Comparison of ENCODE assay signal across 8 cellular contexts in genomic region chr5:54229041-54229780, GRCh38.
A peak's percentile ranks its signal among the peaks of the same experiment; 100 is the strongest.
DNase-seq lines count a peak whose midpoint lies in the region; ATAC-seq lines count a peak whose summit lies in the region.

No MANE protein-coding gene starts in this region.

- peak; percentile 69 for DNase-seq in AG20443 (ENCODE audit: low spot score)
- peak; percentile 60 for DNase-seq in NCI-H2171 treated with DMSO at 0.1 percent for 48 hours (lab: John Stamatoyannopoulos, UW)
- DNase-seq in activated CD4-positive, alpha-beta T cell treated with anti-CD3 and anti-CD28 coated beads, Interleukin-2, amount 50 U/mL, for 24 hours (ENCODE audit: low read depth in 1 of 2, low spot score in 1 of 2): peak; percentile 41 to 47
- peak; percentile 55 for DNase-seq in effector CD8-positive, alpha-beta T cell (lab: John Stamatoyannopoulos, UW)
- DNase-seq in mesenchymal stem cell: peak; percentile 60
- DNase-seq in stimulated activated CD8-positive, alpha-beta memory T cell treated with anti-CD3 and anti-CD28 coated beads, Interleukin-2, amount 100 ng/mL, for 1 hour (ENCODE audit: low read depth in 2 of 2): peak; percentile 39 to 42

- peak; percentile 87 for ATAC-seq in GM18520 (IDR thresholded peaks at IDR 0.05; ENCODE audit: unreplicated experiment)
- ATAC-seq in HG03039 (IDR thresholded peaks at IDR 0.05; ENCODE audit: unreplicated experiment): peak; percentile 85

- no peak overlapping the region for H4K8ac ChIP-seq in mesenchymal stem cell (ENCODE audit: low read length)

- no peak overlapping the region for H3K14ac ChIP-seq in mesenchymal stem cell (ENCODE audit: low read length in 2 of 2)

- no peak overlapping the region for H3K4me3 ChIP-seq in mesenchymal stem cell (ENCODE audit: insufficient read depth in 1 of 2, low read depth in 1 of 2, low read length in 2 of 2)

- H3K4me1 ChIP-seq in mesenchymal stem cell (ENCODE audit: control insufficient read depth, insufficient read depth, low read depth, low read length): no peaks in the 10 kb centered on the region

- H2BK5ac ChIP-seq in mesenchymal stem cell (ENCODE audit: low read depth, low read length, poor library complexity, severe bottlenecking): no peak overlapping the region

- H3K4me2 ChIP-seq in mesenchymal stem cell (ENCODE audit: low read length, poor library complexity, severe bottlenecking): no peak overlapping the region

- H4K91ac ChIP-seq in mesenchymal stem cell (ENCODE audit: low read length): no peak overlapping the region

- no peak overlapping the region for H2BK12ac ChIP-seq in mesenchymal stem cell (ENCODE audit: low read length in 2 of 2)

- no peak overlapping the region for H3K4ac ChIP-seq in mesenchymal stem cell (ENCODE audit: low read depth in 1 of 2, low read length in 2 of 2)

- no peak overlapping the region for H3K23ac ChIP-seq in mesenchymal stem cell (ENCODE audit: low read length in 2 of 2)

- no peaks in the 10 kb centered on the region for H3K9me3 ChIP-seq in mesenchymal stem cell (ENCODE audit: control insufficient read depth, low read length)

- H2BK120ac ChIP-seq in mesenchymal stem cell (ENCODE audit: low read depth, low read length): no peak overlapping the region

- no peak overlapping the region for H3K27ac ChIP-seq in mesenchymal stem cell (ENCODE audit: low read length, poor library complexity, severe bottlenecking)

- no peak overlapping the region for H2AFZ ChIP-seq in mesenchymal stem cell (ENCODE audit: low read depth, low read length)

- H3K27me3 ChIP-seq in mesenchymal stem cell (ENCODE audit: control insufficient read depth in 1 of 2, insufficient read depth in 1 of 2, low read length in 2 of 2): no peaks in the 10 kb centered on the region

- no peaks in the 10 kb centered on the region for H3K36me3 ChIP-seq in mesenchymal stem cell (ENCODE audit: control insufficient read depth in 1 of 2, insufficient read depth in 2 of 2, low read depth in 1 of 2, low read length in 2 of 2)

- no peak overlapping the region for H3K18ac ChIP-seq in mesenchymal stem cell (ENCODE audit: low read depth in 1 of 2, low read length in 2 of 2)

- peaks cover 43% of the 10 kb centered on the region for H3K79me1 ChIP-seq in mesenchymal stem cell (replicated peaks; ENCODE audit: low read length, poor library complexity, severe bottlenecking)

- H2BK15ac ChIP-seq in mesenchymal stem cell (ENCODE audit: low read depth, poor library complexity, severe bottlenecking): no peak overlapping the region

- WGBS in mesenchymal stem cell: 22% methylated on average over 4 of the region's 6 CpGs

- H3K9ac ChIP-seq in mesenchymal stem cell (ENCODE audit: low read length): no peak overlapping the region

- H2AK5ac ChIP-seq in mesenchymal stem cell (ENCODE audit: low read length, severe bottlenecking): no peak overlapping the region
